ENCODE assay signal across 21 cellular contexts in the genomic region with DNA sequence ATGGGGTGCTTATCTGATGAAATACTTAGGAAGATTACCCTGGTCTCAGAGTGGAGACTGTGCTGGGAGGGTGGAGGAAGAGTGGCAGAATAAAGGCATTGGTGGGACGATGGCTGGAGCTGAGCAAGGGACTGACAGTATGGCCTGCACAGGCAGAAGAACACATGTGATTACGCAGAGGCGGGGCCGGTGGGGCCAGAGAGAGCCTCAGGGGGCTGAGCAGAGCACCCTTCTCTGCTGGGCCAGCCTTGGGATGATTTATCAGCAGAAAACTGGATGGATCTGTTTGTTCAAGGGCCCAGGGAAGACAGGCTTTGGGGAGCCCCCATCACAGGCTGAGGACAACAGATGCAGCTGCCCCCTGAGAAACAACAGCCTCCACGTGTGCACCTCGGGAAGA.
"Had no signal": no experiment of that assay in that cellular context is flagged by ENCODE, and none has a peak within 500 bp of the region (broad histone marks: within the 10 kb centered on the region; RNA-seq: fewer than 3 reads in every experiment).

No MANE protein-coding gene starts in this region.

- ATAC-seq: effector memory CD8-positive, alpha-beta T cell; left ventricle myocardium superior; lower lobe of right lung; natural killer cell; psoas muscle; right cardiac atrium; stimulated activated memory B cell treated with anti-CD40 and anti-IgM and Interleukin-4, amounts not matched to agents 10 μg/mL and 1 μg/mL and 100 μg/mL, for 72 hours had no signal

- H3K36me3 Mint-ChIP-seq: stimulated activated memory B cell treated with anti-CD40 and anti-IgM and Interleukin-4, amounts not matched to agents 10 μg/mL and 1 μg/mL and 100 μg/mL, for 72 hours had no signal

- H3K27ac Mint-ChIP-seq: effector memory CD8-positive, alpha-beta T cell; natural killer cell; stimulated activated memory B cell treated with anti-CD40 and anti-IgM and Interleukin-4, amounts not matched to agents 10 μg/mL and 1 μg/mL and 100 μg/mL, for 72 hours; stimulated activated naive CD8-positive, alpha-beta T cell treated with anti-CD3 and anti-CD28 coated beads, Interleukin-15, Interleukin-2, amounts not matched to agents 100 ng/mL and 50 ng/mL, for 24 hours had no signal

- H3K4me3 Mint-ChIP-seq: effector memory CD8-positive, alpha-beta T cell; natural killer cell; stimulated activated memory B cell treated with anti-CD40 and anti-IgM and Interleukin-4, amounts not matched to agents 10 μg/mL and 1 μg/mL and 100 μg/mL, for 72 hours; stimulated activated naive CD8-positive, alpha-beta T cell treated with anti-CD3 and anti-CD28 coated beads, Interleukin-15, Interleukin-2, amounts not matched to agents 100 ng/mL and 50 ng/mL, for 24 hours had no signal

- H3K9me3 ChIP-seq: ovary, sigmoid colon, uterus had no signal

- H3K4me1 ChIP-seq: esophagus squamous epithelium, lower lobe of right lung, psoas muscle, sigmoid colon, tibial nerve, upper lobe of left lung, uterus had no signal

- H3K4me1 Mint-ChIP-seq: natural killer cell; stimulated activated memory B cell treated with anti-CD40 and anti-IgM and Interleukin-4, amounts not matched to agents 10 μg/mL and 1 μg/mL and 100 μg/mL, for 72 hours had no signal

- DNase-seq: cortex of kidney; effector memory CD8-positive, alpha-beta T cell; erythroblast; esophagus squamous epithelium; foreskin melanocyte; hypothalamus; left ventricle myocardium superior; lower lobe of right lung; natural killer cell; occipital lobe; ovary; psoas muscle; right cardiac atrium; sigmoid colon; stimulated activated CD4-positive, alpha-beta T cell treated with anti-CD3 and anti-CD28 coated beads, Interleukin-4, amount 100 ng/mL, for 4 hours; uterus had no signal

- H3K27ac ChIP-seq: esophagus squamous epithelium, lower lobe of right lung, ovary, psoas muscle, sigmoid colon, thoracic aorta, tibial nerve, upper lobe of left lung, uterus had no signal

- H3K27me3 ChIP-seq: esophagus squamous epithelium, ovary, sigmoid colon, tibial nerve, upper lobe of left lung, uterus had no signal
